1 cellular context compared by ENCODE assay signal in genomic region chr2:23663730-23664005, GRCh38.
TF ChIP-seq lines count a peak whose summit lies in the region.

No MANE protein-coding gene starts in this region.

TF ChIP-seq in H1, 55 proteins besides CTCF, POLR2A, EP300 and RAD21:
- no peak for TF ChIP-seq SRF (IDR thresholded peaks at IDR 0.05; ENCODE audit: low read depth, low read length)
- no peak for TF ChIP-seq ASH2L (IDR thresholded peaks at IDR 0.05; ENCODE audit: low read length)
- no peak for TF ChIP-seq HDAC2 (IDR thresholded peaks at IDR 0.05; ENCODE audit: borderline replicate concordance in 1 of 2, low read depth in 2 of 2, low read length in 2 of 2)
- no peak for TF ChIP-seq CBX8 (IDR thresholded peaks at IDR 0.05; ENCODE audit: borderline replicate concordance, low read depth, low read length)
TF ChIP-seq in H1: peak in this region for 0.
